ENCODE assay signal across 24 cellular contexts in the genomic region with DNA sequence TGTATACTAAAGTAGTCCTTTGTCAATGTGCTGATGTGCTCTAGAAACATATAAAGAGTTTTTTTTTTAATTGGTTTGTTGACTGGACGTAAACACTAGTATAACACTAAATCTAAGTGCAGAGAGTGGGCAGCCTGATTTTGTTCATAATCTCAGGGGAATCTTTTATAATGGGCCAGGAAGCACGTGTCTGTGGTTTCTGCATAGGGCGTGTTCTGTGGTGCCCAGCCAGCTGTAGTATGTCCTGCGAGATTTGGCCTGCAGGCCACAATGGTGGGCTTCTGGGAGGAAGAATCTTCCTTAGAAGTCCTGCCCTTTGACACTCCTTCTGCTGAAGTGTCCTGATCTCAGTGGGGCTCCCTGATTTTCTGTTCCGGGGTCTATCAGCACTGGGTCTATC. TPM values are rescaled to one million over a fixed set of nuclear protein-coding genes. Genes with fewer than 3 reads are reported as not detected.
DNase-seq lines count a peak whose midpoint lies in the region; ATAC-seq and TF ChIP-seq lines count a peak whose summit lies in the region.
"Had no signal": no experiment of that assay in that cellular context is flagged by ENCODE, and none has a peak within 500 bp of the region (broad histone marks: within the 10 kb centered on the region; RNA-seq: fewer than 3 reads in every experiment).

No MANE protein-coding gene starts in this region.

- TF ChIP-seq CTCF in glutamatergic neuron (IDR thresholded peaks at IDR 0.05; ENCODE audit: partially characterized antibody, unreplicated experiment): no peak

- no peak overlapping the region for H3K27ac Mint-ChIP-seq in activated CD4-positive, alpha-beta T cell treated with anti-CD3 and anti-CD28 coated beads, Interleukin-2, amount 10 ng/mL, durations not matched to agents 24 days and 14 days
- H3K27ac Mint-ChIP-seq in activated CD4-positive, alpha-beta T cell treated with anti-CD3 and anti-CD28 coated beads for 36 hours: no peak overlapping the region
- H3K27ac Mint-ChIP-seq in T-cell: peak overlapping the region; percentile 20 to 30
- no peak overlapping the region for H3K27ac Mint-ChIP-seq in glutamatergic neuron (ENCODE audit: unreplicated experiment)
- H3K27ac Mint-ChIP-seq: activated CD4-positive, alpha-beta memory T cell treated with anti-CD3 and anti-CD28 coated beads for 36 hours; T-helper 1 cell treated with Interleukin-12 subunit alpha and Interleukin-12 subunit beta and Interleukin-4 antibody, amounts not matched to agents 30 μg/mL and 1 μg/mL, for 36 hours had no signal

- peaks cover 33% of the 10 kb centered on the region for H3K36me3 Mint-ChIP-seq in activated CD4-positive, alpha-beta T cell treated with anti-CD3 and anti-CD28 coated beads, Interleukin-2, amount 10 ng/mL, durations not matched to agents 24 days and 14 days (ENCODE audit: low read depth)
- H3K36me3 Mint-ChIP-seq in activated CD4-positive, alpha-beta T cell treated with anti-CD3 and anti-CD28 coated beads for 36 hours (ENCODE audit: low read depth): peaks cover 27% of the 10 kb centered on the region
- H3K36me3 Mint-ChIP-seq in T-cell (peaks cover 49% of the 10 kb centered on the region), glutamatergic neuron (ENCODE audit: unreplicated experiment) (no peaks in the 10 kb centered on the region)

- no peak for ATAC-seq in activated CD4-positive, alpha-beta T cell treated with anti-CD3 and anti-CD28 coated beads for 36 hours
- ATAC-seq in T-cell (replicated peaks in 1 of 4) (no peak), sciatic nerve (peak; percentile 83), GM18519 (IDR thresholded peaks at IDR 0.05; ENCODE audit: low FRiP score, unreplicated experiment) (no peak), HG03432 (IDR thresholded peaks at IDR 0.05; ENCODE audit: unreplicated experiment) (no peak)
- ATAC-seq: gastrocnemius medialis; stimulated activated naive CD8-positive, alpha-beta T cell treated with anti-CD3 and anti-CD28 coated beads, Interleukin-15, Interleukin-2, amounts not matched to agents 100 U/mL and 50 U/mL, for 24 hours had no signal

- intact Hi-C loops in activated CD4-positive, alpha-beta T cell treated with anti-CD3 and anti-CD28 coated beads, Interleukin-2, amount 10 ng/mL, durations not matched to agents 24 days and 14 days (cut with micrococcal nuclease): no loop called here
- intact Hi-C loops in activated CD4-positive, alpha-beta T cell treated with anti-CD3 and anti-CD28 coated beads for 36 hours (cut with DNase I, micrococcal nuclease): no loop called here
- intact Hi-C loops in sciatic nerve (cut with DNase I): no loop called here

- CTCF ChIA-PET in activated CD4-positive, alpha-beta T cell treated with anti-CD3 and anti-CD28 coated beads for 36 hours (lab: Charles Lee): no interaction called here
- CTCF ChIA-PET in T-cell (lab: Charles Lee): interaction anchor here in 1 of 2 donors (0.7 kb wide), 1 partner anchor 584 kb away, joined by 3 read pairs; no protein-coding TSS in a partner anchor

- POLR2A ChIA-PET in activated CD4-positive, alpha-beta T cell treated with anti-CD3 and anti-CD28 coated beads for 36 hours (lab: Charles Lee): no interaction called here
- POLR2A ChIA-PET in T-cell (lab: Charles Lee): no interaction called here

- H3K4me3 Mint-ChIP-seq in activated CD4-positive, alpha-beta T cell treated with anti-CD3 and anti-CD28 coated beads, Interleukin-2, amount 10 ng/mL, durations not matched to agents 24 days and 14 days: no peak overlapping the region
- no peak overlapping the region for H3K4me3 Mint-ChIP-seq in activated CD4-positive, alpha-beta T cell treated with anti-CD3 and anti-CD28 coated beads for 36 hours
- H3K4me3 Mint-ChIP-seq in T-cell: no peak overlapping the region
- H3K4me3 Mint-ChIP-seq in glutamatergic neuron (ENCODE audit: unreplicated experiment): no peak overlapping the region
- H3K4me3 Mint-ChIP-seq: activated CD4-positive, alpha-beta memory T cell treated with anti-CD3 and anti-CD28 coated beads for 36 hours; T-helper 1 cell treated with Interleukin-12 subunit alpha and Interleukin-12 subunit beta and Interleukin-4 antibody, amounts not matched to agents 30 μg/mL and 1 μg/mL, for 36 hours had no signal

- DNase-seq in activated CD4-positive, alpha-beta T cell treated with anti-CD3 and anti-CD28 coated beads, Interleukin-2, amount 10 ng/mL, durations not matched to agents 24 days and 14 days: peak; percentile 50
- DNase-seq in activated CD4-positive, alpha-beta T cell treated with anti-CD3 and anti-CD28 coated beads for 36 hours: no peak
- DNase-seq in T-cell (no peak), fibroblast of peridontal ligament (ENCODE audit: extremely low read depth) (peak; percentile 31), sciatic nerve (ENCODE audit: low spot score) (no peak), glutamatergic neuron (no peak)
- DNase-seq: activated CD4-positive, alpha-beta memory T cell treated with anti-CD3 and anti-CD28 coated beads for 36 hours; activated effector memory CD4-positive, alpha-beta T cell treated with anti-CD3 and anti-CD28 coated beads, Interleukin-2, amount 50 U/mL, for 16 hours; adrenal gland; dermis blood vessel endothelial cell; gastrocnemius medialis; hypothalamus; islet precursor cell; NCI-H1436 treated with DMSO at 0.1 percent for 48 hours; NCI-H524; NK-92 treated with Interleukin-12 subunit alpha and Interleukin-12 subunit beta, amount 100 ng/mL, for 24 hours; occipital lobe; Peyer's patch; SJCRH30; stimulated activated CD4-positive, alpha-beta T cell treated with anti-CD3 and anti-CD28 coated beads, Interleukin-2, amount 100 ng/mL, for 48 hours; stimulated activated naive CD8-positive, alpha-beta T cell treated with anti-CD3 and anti-CD28 coated beads, Interleukin-15, Interleukin-2, amounts not matched to agents 100 U/mL and 50 U/mL, for 24 hours had no signal

- H3K4me1 Mint-ChIP-seq in activated CD4-positive, alpha-beta T cell treated with anti-CD3 and anti-CD28 coated beads, Interleukin-2, amount 10 ng/mL, durations not matched to agents 24 days and 14 days: peaks cover 13% of the 10 kb centered on the region
- H3K4me1 Mint-ChIP-seq in activated CD4-positive, alpha-beta T cell treated with anti-CD3 and anti-CD28 coated beads for 36 hours: peaks cover 14% of the 10 kb centered on the region
- H3K4me1 Mint-ChIP-seq in T-cell: peaks cover 24 to 32% (median 28%) of the 10 kb centered on the region in 3 donors
- peaks cover 3% of the 10 kb centered on the region for H3K4me1 Mint-ChIP-seq in glutamatergic neuron (ENCODE audit: low read depth, unreplicated experiment)

- H3K9me3 Mint-ChIP-seq in activated CD4-positive, alpha-beta T cell treated with anti-CD3 and anti-CD28 coated beads, Interleukin-2, amount 10 ng/mL, durations not matched to agents 24 days and 14 days: no peaks in the 10 kb centered on the region
- H3K9me3 Mint-ChIP-seq in activated CD4-positive, alpha-beta T cell treated with anti-CD3 and anti-CD28 coated beads for 36 hours (ENCODE audit: low read depth): no peaks in the 10 kb centered on the region
- no peaks in the 10 kb centered on the region for H3K9me3 Mint-ChIP-seq in T-cell
- peaks cover 1% of the 10 kb centered on the region for H3K9me3 Mint-ChIP-seq in glutamatergic neuron (ENCODE audit: unreplicated experiment)
- H3K9me3 Mint-ChIP-seq: activated CD4-positive, alpha-beta memory T cell treated with anti-CD3 and anti-CD28 coated beads for 36 hours; T-helper 1 cell treated with Interleukin-12 subunit alpha and Interleukin-12 subunit beta and Interleukin-4 antibody, amounts not matched to agents 30 μg/mL and 1 μg/mL, for 36 hours had no signal

- no peaks in the 10 kb centered on the region for H3K27me3 Mint-ChIP-seq in activated CD4-positive, alpha-beta T cell treated with anti-CD3 and anti-CD28 coated beads, Interleukin-2, amount 10 ng/mL, durations not matched to agents 24 days and 14 days
- H3K27me3 Mint-ChIP-seq in activated CD4-positive, alpha-beta T cell treated with anti-CD3 and anti-CD28 coated beads for 36 hours: no peaks in the 10 kb centered on the region
- H3K27me3 Mint-ChIP-seq in T-cell (no peaks in the 10 kb centered on the region), glutamatergic neuron (ENCODE audit: unreplicated experiment) (no peaks in the 10 kb centered on the region)
- H3K27me3 Mint-ChIP-seq: activated CD4-positive, alpha-beta memory T cell treated with anti-CD3 and anti-CD28 coated beads for 36 hours had no signal

RNA-seq across cellular contexts. Expression of a gene that starts 49.0 kb away (rescaled TPM):
- total RNA-seq in activated CD4-positive, alpha-beta T cell treated with anti-CD3 and anti-CD28 coated beads, Interleukin-2, amount 10 ng/mL, durations not matched to agents 24 days and 14 days: 66.5 and 73.4 TPM in 2 replicates
- 100 to 1,000 TPM; 105 to 107 TPM for total RNA-seq in activated CD4-positive, alpha-beta T cell treated with anti-CD3 and anti-CD28 coated beads for 36 hours
- total RNA-seq in T-cell: 10 to 100 TPM in 3 of 5 donors, 1 to 10 TPM in 2; 8.9 to 15.3 (median 13.4) TPM
- 13.3 TPM for total RNA-seq in sciatic nerve
- total RNA-seq in glutamatergic neuron (ENCODE audit: unreplicated experiment): 23.5 TPM

RNA-seq across cellular contexts. Expression of a gene that starts 49.3 kb away (rescaled TPM):
- total RNA-seq in activated CD4-positive, alpha-beta T cell treated with anti-CD3 and anti-CD28 coated beads, Interleukin-2, amount 10 ng/mL, durations not matched to agents 24 days and 14 days: 21.0 and 21.1 TPM in 2 replicates
- total RNA-seq in activated CD4-positive, alpha-beta T cell treated with anti-CD3 and anti-CD28 coated beads for 36 hours: 10 to 100 TPM; 25.6 to 27.1 TPM
- total RNA-seq in T-cell (10 to 100 TPM; 10.8 to 20.8 (median 16.3) TPM), sciatic nerve (17.6 TPM), glutamatergic neuron (ENCODE audit: unreplicated experiment) (14.4 TPM)

Comparison
In these comparisons a context has a peak if more than half of its experiments do, and no peak if none do; other contexts are left out.
1. DNase-seq: peak in activated CD4-positive, alpha-beta T cell treated with anti-CD3 and anti-CD28 coated beads, Interleukin-2, amount 10 ng/mL, durations not matched to agents 24 days and 14 days (single experiment) and fibroblast of peridontal ligament (single experiment); none in activated CD4-positive, alpha-beta T cell treated with anti-CD3 and anti-CD28 coated beads for 36 hours (single experiment), T-cell (0 of 34), sciatic nerve (single experiment) and glutamatergic neuron (single experiment).
2. H3K27ac Mint-ChIP-seq: peak in T-cell (2 of 2); none in activated CD4-positive, alpha-beta T cell treated with anti-CD3 and anti-CD28 coated beads, Interleukin-2, amount 10 ng/mL, durations not matched to agents 24 days and 14 days (single experiment), activated CD4-positive, alpha-beta T cell treated with anti-CD3 and anti-CD28 coated beads for 36 hours (single experiment) and glutamatergic neuron (single experiment).